8 cellular contexts compared by ENCODE assay signal in genomic region chr7:16668049-16668858, GRCh38. TPM values are rescaled to one million over a fixed set of nuclear protein-coding genes. Genes with fewer than 3 reads are reported as not detected.
DNase-seq lines count a peak whose midpoint lies in the region; ATAC-seq and TF ChIP-seq lines count a peak whose summit lies in the region.

No MANE protein-coding gene starts in this region.

- peaks cover 10% of the 10 kb centered on the region for H3K9me3 Mint-ChIP-seq in progenitor cell of endocrine pancreas (ENCODE audit: low read depth)

- TF ChIP-seq CTCF in progenitor cell of endocrine pancreas (IDR thresholded peaks at IDR 0.05; ENCODE audit: unreplicated experiment): no peak

- H3K36me3 Mint-ChIP-seq in progenitor cell of endocrine pancreas (ENCODE audit: insufficient read depth): peaks cover 34% of the 10 kb centered on the region

- DNase-seq in Daoy (ENCODE audit: low read depth) (peak; percentile 96), fibroblast of peridontal ligament (ENCODE audit: extremely low read depth) (peak; percentile 100), progenitor cell of endocrine pancreas (ENCODE audit: low spot score, unreplicated experiment) (no peak), NCI-H82 treated with DMSO at 0.1 percent for 48 hours (lab: John Stamatoyannopoulos, UW; ENCODE audit: unreplicated experiment) (no peak)

- ATAC-seq in HG03432 (IDR thresholded peaks at IDR 0.05; ENCODE audit: unreplicated experiment) (no peak), HG03442 (IDR thresholded peaks at IDR 0.05; ENCODE audit: unreplicated experiment) (no peak), HG02588 (IDR thresholded peaks at IDR 0.05; ENCODE audit: unreplicated experiment) (no peak)

- H3K4me1 Mint-ChIP-seq in progenitor cell of endocrine pancreas (ENCODE audit: low read depth): no peaks in the 10 kb centered on the region

- no peak overlapping the region for H3K4me3 Mint-ChIP-seq in progenitor cell of endocrine pancreas (ENCODE audit: low read depth)

- H3K27ac Mint-ChIP-seq in progenitor cell of endocrine pancreas: peak overlapping the region; percentile 82

- no peaks in the 10 kb centered on the region for H3K27me3 Mint-ChIP-seq in progenitor cell of endocrine pancreas

TF ChIP-seq in PFSK-1, 5 proteins besides CTCF, POLR2A, EP300 and RAD21:
- TF ChIP-seq REST (IDR thresholded peaks at IDR 0.05; ENCODE audit: insufficient read depth in 1 of 2, low read depth in 2 of 2, low read length in 2 of 2): no peak
- no peak for TF ChIP-seq SIN3A (IDR thresholded peaks at IDR 0.05; ENCODE audit: borderline replicate concordance, insufficient read depth, low read length)
- TF ChIP-seq POLR2AphosphoS5 (IDR thresholded peaks at IDR 0.05; ENCODE audit: low read depth, low read length): no peak
- peak; percentile 81 for TF ChIP-seq FOXP2 (optimal IDR thresholded peaks at IDR 0.05; ENCODE audit: borderline replicate concordance, extremely low read depth, extremely low read length, insufficient read depth)
- no peak for TF ChIP-seq TAF1 (IDR thresholded peaks at IDR 0.05; ENCODE audit: borderline replicate concordance, insufficient read depth, low read length)
TF ChIP-seq in PFSK-1: peak in this region for 1.

RNA-seq across cellular contexts. Expression of gene BZW2, which starts 22.3 kb away (rescaled TPM):
- 123 and 139 TPM in 2 replicates for total RNA-seq in Daoy (2014; rRNA removed; shearing (Covaris generic))
- 66.7 TPM for polyA plus RNA-seq in PFSK-1 (2012; ENCODE audit: insufficient read length, low read depth)
- total RNA-seq in progenitor cell of endocrine pancreas: 72.7 and 75.6 TPM in 2 replicates

RNA-seq across cellular contexts. Expression of gene ANKMY2, which starts 22.7 kb away (rescaled TPM):
- 18.1 and 21.9 TPM in 2 replicates for total RNA-seq in Daoy (2014; rRNA removed; shearing (Covaris generic))
- polyA plus RNA-seq in PFSK-1 (2012; ENCODE audit: insufficient read length, low read depth): 6.4 TPM
- total RNA-seq in progenitor cell of endocrine pancreas: 26.4 and 26.5 TPM in 2 replicates

Comparison
In these comparisons a context has a peak if more than half of its experiments do, and no peak if none do; other contexts are left out.
1. DNase-seq: peak in Daoy (single experiment) and fibroblast of peridontal ligament (single experiment); none in progenitor cell of endocrine pancreas (single experiment) and NCI-H82 treated with DMSO at 0.1 percent for 48 hours (single experiment).